ENCODE assay signal across 22 cellular contexts in genomic region chr5:36721664-36722063, GRCh38.
"Had no signal": no experiment of that assay in that cellular context is flagged by ENCODE, and none has a peak within 500 bp of the region (broad histone marks: within the 10 kb centered on the region; RNA-seq: fewer than 3 reads in every experiment).

No MANE protein-coding gene starts in this region.

- H3K27ac Mint-ChIP-seq: endodermal cell; naive thymus-derived CD4-positive, alpha-beta T cell had no signal

- ATAC-seq: left colon; left ventricle myocardium superior; naive thymus-derived CD4-positive, alpha-beta T cell; sciatic nerve had no signal

- H3K36me3 ChIP-seq: tibial artery, upper lobe of left lung, uterus had no signal

- H3K4me1 Mint-ChIP-seq: endodermal cell had no signal

- H3K4me3 ChIP-seq: coronary artery, lung, tibial artery, upper lobe of left lung, uterus had no signal

- H3K4me1 ChIP-seq: tibial artery, uterus had no signal

- DNase-seq: effector CD4-positive, alpha-beta T cell; endodermal cell; erythroblast; foreskin melanocyte; head of caudate nucleus; hippocampal formation; left colon; left ventricle myocardium superior; mesendoderm; naive thymus-derived CD4-positive, alpha-beta T cell; posterior cingulate gyrus; stimulated activated CD4-positive, alpha-beta T cell treated with anti-CD3 and anti-CD28 coated beads, Interleukin-2, amount 100 ng/mL, for 24 hours; stimulated activated CD4-positive, alpha-beta T cell treated with anti-CD3 and anti-CD28 coated beads, Interleukin-4, amount 100 ng/mL, for 4 hours; stimulated activated naive CD4-positive, alpha-beta T cell treated with Interleukin-2 at 50 U/mL for 16 hours; tibial artery; upper lobe of left lung; uterus had no signal

- H3K4me3 Mint-ChIP-seq: endodermal cell had no signal

- H3K9me3 Mint-ChIP-seq: endodermal cell; naive thymus-derived CD4-positive, alpha-beta T cell had no signal

- H3K27me3 ChIP-seq: neutrophil, tibial artery, upper lobe of left lung, uterus had no signal

- H3K9me3 ChIP-seq: neutrophil, tibial artery, upper lobe of left lung, uterus had no signal

- FAIRE-seq: endothelial cell of umbilical vein had no signal

- H3K27ac ChIP-seq: coronary artery, neutrophil, tibial artery, upper lobe of left lung, uterus had no signal
